Comparison of ENCODE assay signal across 28 cellular contexts in the genomic region with DNA sequence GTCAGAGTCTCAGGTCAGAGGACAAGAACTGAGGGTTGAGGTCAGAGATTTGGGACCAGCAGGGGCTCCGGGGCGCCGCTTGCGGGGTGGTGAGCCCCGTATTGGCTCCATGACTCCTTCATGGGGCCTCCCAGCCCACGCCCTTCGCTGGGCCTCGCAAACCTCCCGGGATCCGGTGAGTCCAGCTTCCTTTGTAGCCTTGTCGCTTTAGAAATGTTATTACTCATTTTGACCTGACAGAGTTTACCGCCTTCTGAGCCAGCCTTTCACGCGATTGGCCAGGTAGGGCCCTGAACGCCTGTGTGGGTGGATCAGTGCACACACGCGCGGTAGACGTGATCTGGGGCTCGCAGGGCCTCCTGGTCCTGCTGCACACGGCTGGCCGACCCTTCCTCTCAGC.
DNase-seq lines count a peak whose midpoint lies in the region; ATAC-seq and TF ChIP-seq lines count a peak whose summit lies in the region.
"Had no signal": no experiment of that assay in that cellular context is flagged by ENCODE, and none has a peak within 500 bp of the region (broad histone marks: within the 10 kb centered on the region; RNA-seq: fewer than 3 reads in every experiment).

No MANE protein-coding gene starts in this region.

- H3K4me3 Mint-ChIP-seq in nephron progenitor cell, result no peak overlapping the region
- H3K4me3 Mint-ChIP-seq: activated naive CD4-positive, alpha-beta T cell treated with anti-CD3 and anti-CD28 coated beads, Interleukin-2, amount 10 ng/mL, durations not matched to agents 7 days and 5 days; activated T-helper 1 cell treated with anti-CD3 and anti-CD28 coated beads, Interleukin-12 subunit alpha, Interleukin-12 subunit beta, Interleukin-2, Interleukin-4 antibody, amounts not matched to agents 30 ng/mL and 10 ng/mL and 1 ng/mL, durations not matched to agents 14 hours and 24 hours and 36 hours; HFFc6; stimulated activated memory B cell treated with anti-CD40 and anti-IgM and Interleukin-4, amounts not matched to agents 10 μg/mL and 1 μg/mL and 100 μg/mL, for 72 hours; T-helper 2 cell treated with Interferon-gamma antibody and Interleukin-4, amounts not matched to agents 5 μg/mL and 100 μg/mL, for 36 hours; WTC11 had no signal

- no peak for TF ChIP-seq CTCF in VCaP (conservative IDR thresholded peaks at IDR 0.05)
- TF ChIP-seq CTCF in nephron progenitor cell (IDR thresholded peaks at IDR 0.05), result no peak
- TF ChIP-seq CTCF in ascending aorta (IDR thresholded peaks at IDR 0.05), result no peak

- no peaks in the 10 kb centered on the region for H3K9me3 ChIP-seq in ascending aorta
- H3K9me3 ChIP-seq: spleen, suprapubic skin had no signal

- H3K27ac ChIP-seq in VCaP (peak overlapping the region; percentile 77; the same call in 1 of the 2 replicates), ascending aorta (no peak overlapping the region)
- H3K27ac ChIP-seq: spleen, suprapubic skin had no signal

- H3K4me1 Mint-ChIP-seq in nephron progenitor cell, result peaks cover 76% of the 10 kb centered on the region
- H3K4me1 Mint-ChIP-seq: activated naive CD4-positive, alpha-beta T cell treated with anti-CD3 and anti-CD28 coated beads, Interleukin-2, amount 10 ng/mL, durations not matched to agents 7 days and 5 days; stimulated activated memory B cell treated with anti-CD40 and anti-IgM and Interleukin-4, amounts not matched to agents 10 μg/mL and 1 μg/mL and 100 μg/mL, for 72 hours had no signal

- peaks cover 6% of the 10 kb centered on the region for H3K9me3 Mint-ChIP-seq in nephron progenitor cell
- H3K9me3 Mint-ChIP-seq: activated naive CD4-positive, alpha-beta T cell treated with anti-CD3 and anti-CD28 coated beads, Interleukin-2, amount 10 ng/mL, durations not matched to agents 7 days and 5 days; activated T-helper 1 cell treated with anti-CD3 and anti-CD28 coated beads, Interleukin-12 subunit alpha, Interleukin-12 subunit beta, Interleukin-2, Interleukin-4 antibody, amounts not matched to agents 30 ng/mL and 10 ng/mL and 1 ng/mL, durations not matched to agents 14 hours and 24 hours and 36 hours; T-helper 2 cell treated with Interferon-gamma antibody and Interleukin-4, amounts not matched to agents 5 μg/mL and 100 μg/mL, for 36 hours had no signal

- no peak for ATAC-seq in HG03139 (IDR thresholded peaks at IDR 0.05; ENCODE audit: unreplicated experiment)
- ATAC-seq in GM21423 (IDR thresholded peaks at IDR 0.05; ENCODE audit: unreplicated experiment), result no peak
- ATAC-seq: stimulated activated memory B cell treated with anti-CD40 and anti-IgM and Interleukin-4, amounts not matched to agents 10 μg/mL and 1 μg/mL and 100 μg/mL, for 72 hours had no signal

- H3K27me3 ChIP-seq in ascending aorta, result no peaks in the 10 kb centered on the region

- H3K4me3 ChIP-seq in ascending aorta, result no peak overlapping the region
- H3K4me3 ChIP-seq: spleen, suprapubic skin had no signal

- H3K36me3 ChIP-seq in ascending aorta, result no peaks in the 10 kb centered on the region
- H3K36me3 ChIP-seq: spleen, suprapubic skin had no signal

- intact Hi-C loops in ascending aorta (cut with DNase I), result no loop called here

- H3K27me3 Mint-ChIP-seq in nephron progenitor cell (ENCODE audit: low read depth, poor library complexity), result no peaks in the 10 kb centered on the region

- no peaks in the 10 kb centered on the region for H3K36me3 Mint-ChIP-seq in nephron progenitor cell (ENCODE audit: low read depth)
- H3K36me3 Mint-ChIP-seq: activated naive CD4-positive, alpha-beta T cell treated with anti-CD3 and anti-CD28 coated beads, Interleukin-2, amount 10 ng/mL, durations not matched to agents 7 days and 5 days; stimulated activated memory B cell treated with anti-CD40 and anti-IgM and Interleukin-4, amounts not matched to agents 10 μg/mL and 1 μg/mL and 100 μg/mL, for 72 hours; WTC11 had no signal

- peak overlapping the region; percentile 89 for H3K27ac Mint-ChIP-seq in nephron progenitor cell
- H3K27ac Mint-ChIP-seq: activated naive CD4-positive, alpha-beta T cell treated with anti-CD3 and anti-CD28 coated beads, Interleukin-2, amount 10 ng/mL, durations not matched to agents 7 days and 5 days; activated T-helper 1 cell treated with anti-CD3 and anti-CD28 coated beads, Interleukin-12 subunit alpha, Interleukin-12 subunit beta, Interleukin-2, Interleukin-4 antibody, amounts not matched to agents 30 ng/mL and 10 ng/mL and 1 ng/mL, durations not matched to agents 14 hours and 24 hours and 36 hours; HFFc6; stimulated activated memory B cell treated with anti-CD40 and anti-IgM and Interleukin-4, amounts not matched to agents 10 μg/mL and 1 μg/mL and 100 μg/mL, for 72 hours; T-helper 2 cell treated with Interferon-gamma antibody and Interleukin-4, amounts not matched to agents 5 μg/mL and 100 μg/mL, for 36 hours; WTC11 had no signal

- H3K4me1 ChIP-seq in ascending aorta, result peaks cover 0 to 4% of the 10 kb centered on the region in 2 donors
- H3K4me1 ChIP-seq: spleen had no signal

- DNase-seq in DMS153 (lab: John Stamatoyannopoulos, UW) (peak; percentile 94), HPDE6-E6E7 (ENCODE audit: extremely low spot score) (peak; percentile 38), nephron progenitor cell (peak; percentile 54), ascending aorta (ENCODE audit: low spot score in 2 of 2) (no peak)
- no peak for DNase-seq in effector CD4-positive, alpha-beta T cell
- DNase-seq: activated CD4-positive, alpha-beta T cell treated with anti-CD3 and anti-CD28 coated beads, Interleukin-2, amount 50 U/mL, for 1 hour; activated naive CD4-positive, alpha-beta T cell treated with anti-CD3 and anti-CD28 coated beads, Interleukin-2, amount 10 ng/mL, durations not matched to agents 7 days and 5 days; amygdala; caudate nucleus; EL; head of caudate nucleus; HFFc6; KBM-7; mesendoderm; MM.1S; NCI-H524 treated with DMSO at 0.1 percent for 48 hours; occipital lobe; SK-N-SH; spleen; stimulated activated CD4-positive, alpha-beta T cell treated with anti-CD3 and anti-CD28 coated beads, Interleukin-2, amount 100 ng/mL, for 48 hours had no signal

Comparison
In these comparisons a context has a peak if more than half of its experiments do, and no peak if none do; other contexts are left out.
1. DNase-seq: peak in DMS153 (single experiment), HPDE6-E6E7 (single experiment) and nephron progenitor cell (single experiment); none in effector CD4-positive, alpha-beta T cell (single experiment) and ascending aorta (0 of 2).